3 cellular contexts compared by ENCODE assay signal in genomic region chr4:76267811-76268210, GRCh38.
"Had no signal": no experiment of that assay in that cellular context is flagged by ENCODE, and none has a peak within 500 bp of the region (broad histone marks: within the 10 kb centered on the region; RNA-seq: fewer than 3 reads in every experiment).

No MANE protein-coding gene starts in this region.

- H3K4me3 ChIP-seq: GM12878 had no signal

- ATAC-seq: GM12878 had no signal

- DNase-seq: GDM1, GF-D8 had no signal
